ENCODE assay signal across 8 cellular contexts in genomic region chr17:59837362-59838195, GRCh38. TPM values are rescaled to one million over a fixed set of nuclear protein-coding genes. Genes with fewer than 3 reads are reported as not detected.
A peak's percentile ranks its signal among the peaks of the same experiment; 100 is the strongest.
DNase-seq lines count a peak whose midpoint lies in the region; TF ChIP-seq lines count a peak whose summit lies in the region.

No MANE protein-coding gene starts in this region.

- TF ChIP-seq CTCF in H9 (conservative IDR thresholded peaks at IDR 0.05), result no peak; the same call in 2 of the 3 replicates
- no peak for TF ChIP-seq CTCF in brain (conservative IDR thresholded peaks at IDR 0.05)

- H3K27me3 ChIP-seq in H9 (ENCODE audit: insufficient read depth, low read length), result no peaks in the 10 kb centered on the region
- H3K27me3 ChIP-seq in iPS DF 6.9 (ENCODE audit: control insufficient read depth, insufficient read depth, low read length), result no peaks in the 10 kb centered on the region

- H3K4me3 Mint-ChIP-seq in H9, result peak overlapping the region; percentile 89 to 94
- peak overlapping the region; percentile 58 to 96 (median 86) for H3K4me3 Mint-ChIP-seq in brain

- H3K36me3 Mint-ChIP-seq in H9 (ENCODE audit: insufficient read depth in 1 of 3, low read depth in 3 of 3), result peaks cover 26 to 46% (median 42%) of the 10 kb centered on the region in 3 experiments
- H3K36me3 Mint-ChIP-seq in brain, result peaks cover 55% of the 10 kb centered on the region

- H4K5ac ChIP-seq in H9 (ENCODE audit: insufficient read length, low read depth, low read length), result peak overlapping the region; percentile 94

- H3K27ac ChIP-seq in H9 (ENCODE audit: insufficient read length, low read depth, low read length), result peak overlapping the region; percentile 90
- no peak overlapping the region for H3K27ac ChIP-seq in iPS DF 6.9 (ENCODE audit: low read length)

- H2BK5ac ChIP-seq in H9 (ENCODE audit: insufficient read length, low read length), result peak overlapping the region; percentile 94

- peak overlapping the region; percentile 97; the same call in 1 of the 2 replicates for H3K14ac ChIP-seq in H9 (ENCODE audit: insufficient read depth, low read length)

- H4K8ac ChIP-seq in H9 (replicated peaks; ENCODE audit: insufficient read length, low read depth, low read length), result no peak overlapping the region

- peak overlapping the region; percentile 90 for H2BK120ac ChIP-seq in H9 (ENCODE audit: low read depth, low read length, poor library complexity, severe bottlenecking)

- H3K9ac ChIP-seq in H9 (ENCODE audit: extremely low read depth, insufficient read length, low read length), result peak overlapping the region; percentile 100

- peak; percentile 9 for DNase-seq in NCI-H2227 (lab: John Stamatoyannopoulos, UW; ENCODE audit: unreplicated experiment)
- DNase-seq in NCI-H2227 treated with DMSO at 0.1 percent for 48 hours (lab: John Stamatoyannopoulos, UW), result no peak
- peak; percentile 89 for DNase-seq in H9
- peak; percentile 100 for DNase-seq in Kasumi-1 (lab: John Stamatoyannopoulos, UW)
- peak; percentile 32 for DNase-seq in SKM-1 (lab: John Stamatoyannopoulos, UW; ENCODE audit: unreplicated experiment)
- DNase-seq in iPS DF 6.9 (ENCODE audit: low read depth, low spot score), result peak; percentile 84
- DNase-seq in skeletal muscle cell (ENCODE audit: low read depth), result peak; percentile 99

- peak overlapping the region; percentile 97 for H2BK20ac ChIP-seq in H9 (ENCODE audit: low read depth, low read length, poor library complexity, severe bottlenecking)

- H2AFZ ChIP-seq in H9 (ENCODE audit: low read length), result no peak overlapping the region

- H3K4me1 ChIP-seq in H9 (ENCODE audit: insufficient read depth, low read length), result no peaks in the 10 kb centered on the region
- peaks cover 2% of the 10 kb centered on the region; the same call in 1 of the 2 replicates for H3K4me1 ChIP-seq in iPS DF 6.9 (ENCODE audit: control insufficient read depth, insufficient read depth, low read length)

- peak overlapping the region; percentile 79; the same call in 1 of the 2 replicates for H3K4ac ChIP-seq in H9 (ENCODE audit: low read depth, low read length)

- H3K9me3 Mint-ChIP-seq in H9 (no peaks in the 10 kb centered on the region; a peak in 2 of 5 replicates), brain (peaks cover 0 to 2% (median 0%) of the 10 kb centered on the region in 5 experiments)

- H3K23ac ChIP-seq in H9 (ENCODE audit: insufficient read length, low read depth, low read length), result peak overlapping the region; percentile 39

- peaks cover 3% of the 10 kb centered on the region for H3K23me2 ChIP-seq in H9 (ENCODE audit: insufficient read length, low read depth, low read length, poor library complexity, severe bottlenecking)

- no peaks in the 10 kb centered on the region for H3K79me1 ChIP-seq in H9 (ENCODE audit: insufficient read depth, low read depth, low read length, poor library complexity, severe bottlenecking)

- H3K18ac ChIP-seq in H9 (ENCODE audit: insufficient read length, low read depth, low read length), result peak overlapping the region; percentile 98

- peak overlapping the region; percentile 100; the same call in 1 of the 2 replicates for H3K4me3 ChIP-seq in iPS DF 6.9 (ENCODE audit: low read length)
- peak overlapping the region; percentile 63 for H3K4me3 ChIP-seq in skeletal muscle cell (ENCODE audit: low read depth, low read length)

- H2BK12ac ChIP-seq in H9 (ENCODE audit: insufficient read length, low read depth, low read length), result peak overlapping the region; percentile 39

- no peak overlapping the region for H4K91ac ChIP-seq in H9 (ENCODE audit: insufficient read length, low read depth, low read length)

- H3T11ph ChIP-seq in H9 (ENCODE audit: low read length), result peak overlapping the region; percentile 100

- no CpG with 5 or more reads among the region's 8 CpGs for WGBS in H9 (ENCODE audit: extremely low coverage, insufficient read length, low lambda C conversion rate)
- no CpG with 5 or more reads among the region's 8 CpGs for WGBS in iPS DF 6.9 (ENCODE audit: insufficient coverage, insufficient read length)

- H3K36me3 ChIP-seq in iPS DF 6.9 (ENCODE audit: control insufficient read depth, insufficient read depth, low read length), result no peaks in the 10 kb centered on the region; the same call in 1 of the 2 replicates

- H3K79me2 ChIP-seq in H9 (ENCODE audit: insufficient read depth, low read length), result peaks cover 10% of the 10 kb centered on the region; the same call in 1 of the 2 replicates

- peak overlapping the region; percentile 77 for H3K56ac ChIP-seq in H9 (ENCODE audit: insufficient read length, low read depth, low read length)

- peak overlapping the region; percentile 90 for H3K4me2 ChIP-seq in H9 (ENCODE audit: insufficient read depth, insufficient read length, low read length)

- no peak overlapping the region for H2BK15ac ChIP-seq in H9 (ENCODE audit: low read depth, low read length)

- H4K20me1 ChIP-seq in H9 (ENCODE audit: control insufficient read depth, insufficient read depth, insufficient read length), result no peaks in the 10 kb centered on the region

- H3K9me3 ChIP-seq in H9 (ENCODE audit: control insufficient read depth, low read depth, low read length) (no peaks in the 10 kb centered on the region), iPS DF 6.9 (ENCODE audit: control insufficient read depth, insufficient read depth, low read length) (no peaks in the 10 kb centered on the region)

- H3K27ac Mint-ChIP-seq in H9 (peak overlapping the region; percentile 98 to 100 (median 98)), brain (peak overlapping the region; percentile 19 to 99 (median 96))

- H2AK5ac ChIP-seq in H9 (ENCODE audit: insufficient read length, low read length), result no peak overlapping the region

- H3K27me3 Mint-ChIP-seq in H9 (ENCODE audit: low read depth), result no peaks in the 10 kb centered on the region
- H3K27me3 Mint-ChIP-seq in brain, result peaks cover 4% of the 10 kb centered on the region

- peaks cover 29 to 33% of the 10 kb centered on the region in 2 experiments for H3K4me1 Mint-ChIP-seq in H9
- H3K4me1 Mint-ChIP-seq in brain, result peaks cover 61% of the 10 kb centered on the region

RNA-seq across cellular contexts. Expression of gene TUBD1, which starts 55.2 kb away (rescaled TPM):
- 26.4 and 27.1 TPM in 2 replicates for total RNA-seq in H9 (2021)
- polyA plus RNA-seq in brain (ENCODE audit: insufficient read depth, low read depth, low replicate concordance), result 5.7 TPM

RNA-seq across cellular contexts. Expression of gene RPS6KB1, which starts 55.3 kb away (rescaled TPM):
- 28.7 and 36.1 TPM in 2 replicates for total RNA-seq in H9 (2021)
- polyA plus RNA-seq in brain (ENCODE audit: insufficient read depth, low read depth, low replicate concordance), result 3.3 TPM
